ENCODE assay signal across 3 cellular contexts in the genomic region with DNA sequence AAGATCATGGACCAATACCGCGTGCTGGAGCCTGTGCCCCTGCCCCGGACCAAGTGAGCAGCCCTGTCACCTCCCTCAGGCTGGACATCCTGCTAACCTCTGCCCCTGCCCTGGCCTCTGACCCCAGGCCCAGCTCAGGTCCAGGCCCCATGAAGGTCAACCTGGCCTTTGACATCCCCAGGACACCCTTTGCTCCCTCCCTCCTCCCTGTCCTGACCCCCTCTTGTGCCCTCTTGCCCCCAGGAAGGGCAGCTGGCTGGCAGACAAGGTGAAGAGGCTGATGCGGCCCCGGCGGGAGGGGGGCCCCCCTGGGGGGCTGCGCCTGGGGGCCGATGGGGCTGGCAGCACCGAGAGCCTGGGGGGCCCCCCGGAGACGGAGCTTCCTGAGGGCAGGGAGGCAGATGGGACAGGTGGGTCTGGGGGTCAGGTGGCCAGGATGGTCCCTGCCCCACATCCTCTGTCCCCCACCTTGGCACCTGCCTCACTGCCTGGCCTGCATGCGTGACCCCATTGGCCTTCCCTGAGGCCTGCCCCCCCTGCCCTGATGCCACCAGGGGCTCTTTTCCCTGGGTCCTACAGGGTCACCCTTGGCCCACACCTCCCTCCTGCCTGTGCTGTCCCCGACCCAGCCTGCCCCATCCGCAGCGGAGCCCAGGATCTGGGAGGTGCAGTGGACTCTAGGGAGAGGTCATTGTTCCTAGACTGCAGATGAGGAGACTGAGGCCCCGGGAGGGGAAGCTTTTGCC.
A peak's percentile ranks its signal among the peaks of the same experiment; 100 is the strongest.
TF ChIP-seq lines count a peak whose summit lies in the region.

No MANE protein-coding gene starts in this region.

TF ChIP-seq in HEK293, 187 proteins besides CTCF, POLR2A, EP300 and RAD21:
- TF ChIP-seq GLIS2 (tag by site-specific recombination; IDR thresholded peaks at IDR 0.05) (peak; percentile 80), BCL11A (tag by site-specific recombination; IDR thresholded peaks at IDR 0.05; ENCODE audit: low read depth) (peak; percentile 69; the same call in 1 of the 2 replicates), GLIS1 (tag by site-specific recombination; IDR thresholded peaks at IDR 0.05) (peak; percentile 74; the same call in 1 of the 2 replicates), ZNF560 (tag by site-specific recombination; IDR thresholded peaks at IDR 0.05; ENCODE audit: borderline replicate concordance) (no peak), BCL11B (tag by site-specific recombination; IDR thresholded peaks at IDR 0.05; ENCODE audit: low read depth) (peak; percentile 69), ZNF10 (tag by site-specific recombination; IDR thresholded peaks at IDR 0.05) (no peak)

TF ChIP-seq in GM12878, 131 proteins besides CTCF, POLR2A, EP300 and RAD21:
- no peak for TF ChIP-seq FOXK2 (IDR thresholded peaks at IDR 0.05)
- no peak for TF ChIP-seq ZZZ3 (IDR thresholded peaks at IDR 0.05; ENCODE audit: control insufficient read depth, insufficient read length, low read depth)
- no peak for TF ChIP-seq ZBED1 (IDR thresholded peaks at IDR 0.05; ENCODE audit: borderline replicate concordance)
- TF ChIP-seq, protein P1, sequence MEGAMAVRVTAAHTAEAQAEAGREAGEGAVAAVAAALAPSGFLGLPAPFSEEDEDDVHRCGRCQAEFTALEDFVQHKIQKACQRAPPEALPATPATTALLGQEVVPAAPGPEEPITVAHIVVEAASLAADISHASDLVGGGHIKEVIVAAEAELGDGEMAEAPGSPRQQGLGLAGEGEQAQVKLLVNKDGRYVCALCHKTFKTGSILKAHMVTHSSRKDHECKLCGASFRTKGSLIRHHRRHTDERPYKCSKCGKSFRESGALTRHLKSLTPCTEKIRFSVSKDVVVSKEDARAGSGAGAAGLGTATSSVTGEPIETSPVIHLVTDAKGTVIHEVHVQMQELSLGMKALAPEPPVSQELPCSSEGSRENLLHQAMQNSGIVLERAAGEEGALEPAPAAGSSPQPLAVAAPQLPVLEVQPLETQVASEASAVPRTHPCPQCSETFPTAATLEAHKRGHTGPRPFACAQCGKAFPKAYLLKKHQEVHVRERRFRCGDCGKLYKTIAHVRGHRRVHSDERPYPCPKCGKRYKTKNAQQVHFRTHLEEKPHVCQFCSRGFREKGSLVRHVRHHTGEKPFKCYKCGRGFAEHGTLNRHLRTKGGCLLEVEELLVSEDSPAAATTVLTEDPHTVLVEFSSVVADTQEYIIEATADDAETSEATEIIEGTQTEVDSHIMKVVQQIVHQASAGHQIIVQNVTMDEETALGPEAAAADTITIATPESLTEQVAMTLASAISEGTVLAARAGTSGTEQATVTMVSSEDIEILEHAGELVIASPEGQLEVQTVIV (IDR thresholded peaks at IDR 0.05; ENCODE audit: borderline replicate concordance, partially characterized antibody) = no peak

TF ChIP-seq in liver, 16 proteins besides CTCF, POLR2A, EP300 and RAD21:
- TF ChIP-seq RXRA (IDR thresholded peaks at IDR 0.05) (peak in 1 of 2 donors; percentile 65), FOXA2 (IDR thresholded peaks at IDR 0.05) (no peak), NR2F2 (IDR thresholded peaks at IDR 0.05) (peak; percentile 64), HNF4A (conservative IDR thresholded peaks at IDR 0.05) (peak; percentile 58 to 70)
